Comparison of ENCODE assay signal across 1 cellular context in the genomic region with DNA sequence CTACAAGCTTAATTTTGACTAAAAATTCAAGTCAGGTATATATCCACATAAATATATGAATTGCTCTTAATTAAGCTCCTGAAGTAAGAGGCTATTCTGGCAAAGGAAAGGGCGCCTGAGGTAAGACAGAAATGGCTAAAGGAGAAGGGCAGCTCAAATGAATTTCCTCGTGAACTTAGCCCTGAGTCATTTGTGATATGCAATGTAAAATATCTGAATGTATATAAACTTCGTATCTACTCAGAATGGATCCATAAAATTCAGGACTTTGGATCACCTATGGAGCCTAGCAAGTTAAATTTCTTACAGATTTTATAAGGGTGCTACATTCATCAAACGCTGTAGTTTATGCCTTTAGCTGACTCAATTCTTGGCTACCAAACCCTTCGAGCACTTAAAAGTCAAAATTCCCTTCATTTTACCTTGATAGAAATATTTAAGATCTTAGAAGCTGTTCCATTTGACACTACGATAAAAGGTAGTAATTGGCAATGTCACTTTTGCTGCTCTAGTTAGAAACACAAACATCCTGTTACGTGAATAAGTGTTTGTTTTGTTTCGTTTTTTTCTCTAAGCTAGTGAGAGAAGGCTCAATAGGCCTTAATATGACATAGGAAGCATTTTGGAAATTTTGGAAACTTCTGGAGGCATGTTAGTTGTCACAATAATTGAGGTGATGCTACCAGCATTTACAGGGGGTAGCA.
TF ChIP-seq lines count a peak whose summit lies in the region.

No MANE protein-coding gene starts in this region.

TF ChIP-seq in GM12878, 131 proteins besides CTCF, POLR2A, EP300 and RAD21 (continued from another document):
- TF ChIP-seq, protein P1, sequence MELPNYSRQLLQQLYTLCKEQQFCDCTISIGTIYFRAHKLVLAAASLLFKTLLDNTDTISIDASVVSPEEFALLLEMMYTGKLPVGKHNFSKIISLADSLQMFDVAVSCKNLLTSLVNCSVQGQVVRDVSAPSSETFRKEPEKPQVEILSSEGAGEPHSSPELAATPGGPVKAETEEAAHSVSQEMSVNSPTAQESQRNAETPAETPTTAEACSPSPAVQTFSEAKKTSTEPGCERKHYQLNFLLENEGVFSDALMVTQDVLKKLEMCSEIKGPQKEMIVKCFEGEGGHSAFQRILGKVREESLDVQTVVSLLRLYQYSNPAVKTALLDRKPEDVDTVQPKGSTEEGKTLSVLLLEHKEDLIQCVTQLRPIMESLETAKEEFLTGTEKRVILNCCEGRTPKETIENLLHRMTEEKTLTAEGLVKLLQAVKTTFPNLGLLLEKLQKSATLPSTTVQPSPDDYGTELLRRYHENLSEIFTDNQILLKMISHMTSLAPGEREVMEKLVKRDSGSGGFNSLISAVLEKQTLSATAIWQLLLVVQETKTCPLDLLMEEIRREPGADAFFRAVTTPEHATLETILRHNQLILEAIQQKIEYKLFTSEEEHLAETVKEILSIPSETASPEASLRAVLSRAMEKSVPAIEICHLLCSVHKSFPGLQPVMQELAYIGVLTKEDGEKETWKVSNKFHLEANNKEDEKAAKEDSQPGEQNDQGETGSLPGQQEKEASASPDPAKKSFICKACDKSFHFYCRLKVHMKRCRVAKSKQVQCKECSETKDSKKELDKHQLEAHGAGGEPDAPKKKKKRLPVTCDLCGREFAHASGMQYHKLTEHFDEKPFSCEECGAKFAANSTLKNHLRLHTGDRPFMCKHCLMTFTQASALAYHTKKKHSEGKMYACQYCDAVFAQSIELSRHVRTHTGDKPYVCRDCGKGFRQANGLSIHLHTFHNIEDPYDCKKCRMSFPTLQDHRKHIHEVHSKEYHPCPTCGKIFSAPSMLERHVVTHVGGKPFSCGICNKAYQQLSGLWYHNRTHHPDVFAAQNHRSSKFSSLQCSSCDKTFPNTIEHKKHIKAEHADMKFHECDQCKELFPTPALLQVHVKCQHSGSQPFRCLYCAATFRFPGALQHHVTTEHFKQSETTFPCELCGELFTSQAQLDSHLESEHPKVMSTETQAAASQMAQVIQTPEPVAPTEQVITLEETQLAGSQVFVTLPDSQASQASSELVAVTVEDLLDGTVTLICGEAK (IDR thresholded peaks at IDR 0.05; ENCODE audit: borderline replicate concordance) = no peak
- TF ChIP-seq, protein P2, sequence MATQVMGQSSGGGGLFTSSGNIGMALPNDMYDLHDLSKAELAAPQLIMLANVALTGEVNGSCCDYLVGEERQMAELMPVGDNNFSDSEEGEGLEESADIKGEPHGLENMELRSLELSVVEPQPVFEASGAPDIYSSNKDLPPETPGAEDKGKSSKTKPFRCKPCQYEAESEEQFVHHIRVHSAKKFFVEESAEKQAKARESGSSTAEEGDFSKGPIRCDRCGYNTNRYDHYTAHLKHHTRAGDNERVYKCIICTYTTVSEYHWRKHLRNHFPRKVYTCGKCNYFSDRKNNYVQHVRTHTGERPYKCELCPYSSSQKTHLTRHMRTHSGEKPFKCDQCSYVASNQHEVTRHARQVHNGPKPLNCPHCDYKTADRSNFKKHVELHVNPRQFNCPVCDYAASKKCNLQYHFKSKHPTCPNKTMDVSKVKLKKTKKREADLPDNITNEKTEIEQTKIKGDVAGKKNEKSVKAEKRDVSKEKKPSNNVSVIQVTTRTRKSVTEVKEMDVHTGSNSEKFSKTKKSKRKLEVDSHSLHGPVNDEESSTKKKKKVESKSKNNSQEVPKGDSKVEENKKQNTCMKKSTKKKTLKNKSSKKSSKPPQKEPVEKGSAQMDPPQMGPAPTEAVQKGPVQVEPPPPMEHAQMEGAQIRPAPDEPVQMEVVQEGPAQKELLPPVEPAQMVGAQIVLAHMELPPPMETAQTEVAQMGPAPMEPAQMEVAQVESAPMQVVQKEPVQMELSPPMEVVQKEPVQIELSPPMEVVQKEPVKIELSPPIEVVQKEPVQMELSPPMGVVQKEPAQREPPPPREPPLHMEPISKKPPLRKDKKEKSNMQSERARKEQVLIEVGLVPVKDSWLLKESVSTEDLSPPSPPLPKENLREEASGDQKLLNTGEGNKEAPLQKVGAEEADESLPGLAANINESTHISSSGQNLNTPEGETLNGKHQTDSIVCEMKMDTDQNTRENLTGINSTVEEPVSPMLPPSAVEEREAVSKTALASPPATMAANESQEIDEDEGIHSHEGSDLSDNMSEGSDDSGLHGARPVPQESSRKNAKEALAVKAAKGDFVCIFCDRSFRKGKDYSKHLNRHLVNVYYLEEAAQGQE (IDR thresholded peaks at IDR 0.05; ENCODE audit: low read depth, low read length) = no peak
- no peak for TF ChIP-seq ZNF24 (IDR thresholded peaks at IDR 0.05)
- no peak for TF ChIP-seq NR2C2 (IDR thresholded peaks at IDR 0.05; ENCODE audit: borderline replicate concordance, control insufficient read depth, insufficient read length, low read depth)
- no peak for TF ChIP-seq MXI1 (IDR thresholded peaks at IDR 0.05; ENCODE audit: low read depth, low read length)
- no peak for TF ChIP-seq CHD1 (IDR thresholded peaks at IDR 0.05; ENCODE audit: low read depth, low read length)
- no peak for TF ChIP-seq TCF3 (IDR thresholded peaks at IDR 0.05; ENCODE audit: borderline replicate concordance, insufficient read depth, low read depth, low read length)
- no peak for TF ChIP-seq HDAC2 (IDR thresholded peaks at IDR 0.05)
